ENCODE assay signal across 1 cellular context in the genomic region with DNA sequence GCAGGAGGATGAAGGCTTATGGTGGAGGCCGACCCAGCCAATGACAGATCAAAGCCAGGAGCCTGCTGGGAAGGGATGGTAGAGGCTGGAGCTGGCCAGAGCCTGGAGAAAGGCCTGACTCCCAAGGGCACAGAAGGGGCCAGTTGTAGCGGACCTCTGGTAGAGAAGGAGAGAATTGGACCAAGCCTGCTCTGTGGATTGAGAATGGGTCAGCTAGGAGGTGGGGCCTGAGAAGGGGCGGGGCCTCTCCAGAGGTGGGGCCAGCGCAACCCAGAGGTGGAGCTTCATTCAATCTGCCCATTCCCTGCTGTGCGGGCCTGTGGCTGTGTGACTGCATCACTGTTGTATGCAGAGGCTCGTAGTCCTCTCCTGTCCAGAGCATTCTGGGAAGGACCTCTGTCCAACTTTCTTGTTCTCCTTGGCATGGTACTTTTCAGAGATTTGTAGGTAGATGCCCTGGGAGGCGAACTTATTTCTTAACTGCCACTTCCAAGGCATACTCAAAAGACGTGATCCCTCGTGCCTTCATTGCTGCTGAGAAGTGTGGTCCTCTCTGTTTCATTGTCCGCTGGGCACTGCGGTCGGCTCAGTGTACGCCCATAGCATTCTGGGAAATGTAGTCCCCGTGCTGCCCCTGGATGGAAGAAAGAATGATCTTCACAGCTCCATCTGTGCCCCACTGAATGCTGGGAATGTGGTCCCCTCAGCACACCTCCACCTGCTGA.
TF ChIP-seq lines count a peak whose summit lies in the region.

No MANE protein-coding gene starts in this region.

TF ChIP-seq in K562, 482 proteins besides CTCF, POLR2A, EP300 and RAD21 (continued from another document):
- TF ChIP-seq, protein P1, sequence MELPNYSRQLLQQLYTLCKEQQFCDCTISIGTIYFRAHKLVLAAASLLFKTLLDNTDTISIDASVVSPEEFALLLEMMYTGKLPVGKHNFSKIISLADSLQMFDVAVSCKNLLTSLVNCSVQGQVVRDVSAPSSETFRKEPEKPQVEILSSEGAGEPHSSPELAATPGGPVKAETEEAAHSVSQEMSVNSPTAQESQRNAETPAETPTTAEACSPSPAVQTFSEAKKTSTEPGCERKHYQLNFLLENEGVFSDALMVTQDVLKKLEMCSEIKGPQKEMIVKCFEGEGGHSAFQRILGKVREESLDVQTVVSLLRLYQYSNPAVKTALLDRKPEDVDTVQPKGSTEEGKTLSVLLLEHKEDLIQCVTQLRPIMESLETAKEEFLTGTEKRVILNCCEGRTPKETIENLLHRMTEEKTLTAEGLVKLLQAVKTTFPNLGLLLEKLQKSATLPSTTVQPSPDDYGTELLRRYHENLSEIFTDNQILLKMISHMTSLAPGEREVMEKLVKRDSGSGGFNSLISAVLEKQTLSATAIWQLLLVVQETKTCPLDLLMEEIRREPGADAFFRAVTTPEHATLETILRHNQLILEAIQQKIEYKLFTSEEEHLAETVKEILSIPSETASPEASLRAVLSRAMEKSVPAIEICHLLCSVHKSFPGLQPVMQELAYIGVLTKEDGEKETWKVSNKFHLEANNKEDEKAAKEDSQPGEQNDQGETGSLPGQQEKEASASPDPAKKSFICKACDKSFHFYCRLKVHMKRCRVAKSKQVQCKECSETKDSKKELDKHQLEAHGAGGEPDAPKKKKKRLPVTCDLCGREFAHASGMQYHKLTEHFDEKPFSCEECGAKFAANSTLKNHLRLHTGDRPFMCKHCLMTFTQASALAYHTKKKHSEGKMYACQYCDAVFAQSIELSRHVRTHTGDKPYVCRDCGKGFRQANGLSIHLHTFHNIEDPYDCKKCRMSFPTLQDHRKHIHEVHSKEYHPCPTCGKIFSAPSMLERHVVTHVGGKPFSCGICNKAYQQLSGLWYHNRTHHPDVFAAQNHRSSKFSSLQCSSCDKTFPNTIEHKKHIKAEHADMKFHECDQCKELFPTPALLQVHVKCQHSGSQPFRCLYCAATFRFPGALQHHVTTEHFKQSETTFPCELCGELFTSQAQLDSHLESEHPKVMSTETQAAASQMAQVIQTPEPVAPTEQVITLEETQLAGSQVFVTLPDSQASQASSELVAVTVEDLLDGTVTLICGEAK (IDR thresholded peaks at IDR 0.05): peak; percentile 86
- TF ChIP-seq, protein P1 (CRISPR knock-in tag; IDR thresholded peaks at IDR 0.05): no peak; the same call in 1 of the 2 replicates
- 0 out of 2 replicates have a peak, but pooled peaks have one; percentile 20 for TF ChIP-seq CBFB (CRISPR knock-in tag; IDR thresholded peaks at IDR 0.05)
- peak in 1 of 2 experiments; percentile 8; a peak in 1 of 4 replicates for TF ChIP-seq MAZ (CRISPR knock-in tag; conservative IDR thresholded peaks at IDR 0.05 in 1 of 2, IDR thresholded peaks at IDR 0.05 in 1 of 2)
- TF ChIP-seq GABPB1 (CRISPR knock-in tag; IDR thresholded peaks at IDR 0.05): peak; percentile 44; the same call in 1 of the 2 replicates
- peak; percentile 37 to 39; a peak in 2 of 4 replicates for TF ChIP-seq SIX5 (IDR thresholded peaks at IDR 0.05; ENCODE audit: borderline replicate concordance in 1 of 2, insufficient read depth in 1 of 2, low read depth in 1 of 2, low read length in 2 of 2)
- TF ChIP-seq FOSL1 (tag; conservative IDR thresholded peaks at IDR 0.05): 0 out of 2 replicates have a peak, but pooled peaks have one; percentile 41
- peak; percentile 48 for TF ChIP-seq BRD9 (IDR thresholded peaks at IDR 0.05; ENCODE audit: low read depth, partially characterized antibody)
- TF ChIP-seq, protein P2, sequence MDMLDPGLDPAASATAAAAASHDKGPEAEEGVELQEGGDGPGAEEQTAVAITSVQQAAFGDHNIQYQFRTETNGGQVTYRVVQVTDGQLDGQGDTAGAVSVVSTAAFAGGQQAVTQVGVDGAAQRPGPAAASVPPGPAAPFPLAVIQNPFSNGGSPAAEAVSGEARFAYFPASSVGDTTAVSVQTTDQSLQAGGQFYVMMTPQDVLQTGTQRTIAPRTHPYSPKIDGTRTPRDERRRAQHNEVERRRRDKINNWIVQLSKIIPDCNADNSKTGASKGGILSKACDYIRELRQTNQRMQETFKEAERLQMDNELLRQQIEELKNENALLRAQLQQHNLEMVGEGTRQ (CRISPR knock-in tag; IDR thresholded peaks at IDR 0.05): no peak
- peak; percentile 12; the same call in 1 of the 2 replicates for TF ChIP-seq CREB1 (IDR thresholded peaks at IDR 0.05)
- 0 out of 2 replicates have a peak, but pooled peaks have one; percentile 5 for TF ChIP-seq CREB1 (CRISPR knock-in tag; IDR thresholded peaks at IDR 0.05)
- peak; percentile 45 for TF ChIP-seq RBFOX2 (IDR thresholded peaks at IDR 0.05; ENCODE audit: low read depth, low read length)
- 0 out of 4 replicates have a peak, but pooled peaks of 1 of the 2 experiments have one; percentile 0 for TF ChIP-seq SIN3A (IDR thresholded peaks at IDR 0.05; ENCODE audit: borderline replicate concordance in 2 of 2, control insufficient read depth in 1 of 2, low read depth in 2 of 2, low read length in 2 of 2)
- no peak for TF ChIP-seq ZSCAN29 (IDR thresholded peaks at IDR 0.05)
- TF ChIP-seq POLR2G (IDR thresholded peaks at IDR 0.05; ENCODE audit: low read depth, low read length): peak; percentile 47; the same call in 1 of the 2 replicates
- TF ChIP-seq, protein P3, sequence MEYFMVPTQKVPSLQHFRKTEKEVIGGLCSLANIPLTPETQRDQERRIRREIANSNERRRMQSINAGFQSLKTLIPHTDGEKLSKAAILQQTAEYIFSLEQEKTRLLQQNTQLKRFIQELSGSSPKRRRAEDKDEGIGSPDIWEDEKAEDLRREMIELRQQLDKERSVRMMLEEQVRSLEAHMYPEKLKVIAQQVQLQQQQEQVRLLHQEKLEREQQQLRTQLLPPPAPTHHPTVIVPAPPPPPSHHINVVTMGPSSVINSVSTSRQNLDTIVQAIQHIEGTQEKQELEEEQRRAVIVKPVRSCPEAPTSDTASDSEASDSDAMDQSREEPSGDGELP (CRISPR knock-in tag; IDR thresholded peaks at IDR 0.05; ENCODE audit: borderline replicate concordance): peak; percentile 34; the same call in 1 of the 2 replicates
- TF ChIP-seq ZNF143 (CRISPR knock-in tag; IDR thresholded peaks at IDR 0.05): peak; percentile 82
- peak; percentile 52; the same call in 1 of the 2 replicates for TF ChIP-seq L3MBTL2 (IDR thresholded peaks at IDR 0.05)
- peak in 1 of 2 experiments; percentile 20; a peak in 1 of 4 replicates for TF ChIP-seq HDAC1 (IDR thresholded peaks at IDR 0.05)
- TF ChIP-seq HDGF (IDR thresholded peaks at IDR 0.05): 0 out of 2 replicates have a peak, but pooled peaks have one; percentile 17
- TF ChIP-seq, protein P4, sequence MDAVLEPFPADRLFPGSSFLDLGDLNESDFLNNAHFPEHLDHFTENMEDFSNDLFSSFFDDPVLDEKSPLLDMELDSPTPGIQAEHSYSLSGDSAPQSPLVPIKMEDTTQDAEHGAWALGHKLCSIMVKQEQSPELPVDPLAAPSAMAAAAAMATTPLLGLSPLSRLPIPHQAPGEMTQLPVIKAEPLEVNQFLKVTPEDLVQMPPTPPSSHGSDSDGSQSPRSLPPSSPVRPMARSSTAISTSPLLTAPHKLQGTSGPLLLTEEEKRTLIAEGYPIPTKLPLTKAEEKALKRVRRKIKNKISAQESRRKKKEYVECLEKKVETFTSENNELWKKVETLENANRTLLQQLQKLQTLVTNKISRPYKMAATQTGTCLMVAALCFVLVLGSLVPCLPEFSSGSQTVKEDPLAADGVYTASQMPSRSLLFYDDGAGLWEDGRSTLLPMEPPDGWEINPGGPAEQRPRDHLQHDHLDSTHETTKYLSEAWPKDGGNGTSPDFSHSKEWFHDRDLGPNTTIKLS (IDR thresholded peaks at IDR 0.05; ENCODE audit: borderline replicate concordance, low read depth): 0 out of 2 replicates have a peak, but pooled peaks have one; percentile 44
- no peak for TF ChIP-seq TGIF2 (CRISPR knock-in tag; IDR thresholded peaks at IDR 0.05)
